Comparison of ENCODE assay signal across 21 cellular contexts in genomic region chr3:190362258-190362657, GRCh38. TPM values are rescaled to one million over a fixed set of nuclear protein-coding genes. Genes with fewer than 3 reads are reported as not detected.
DNase-seq lines count a peak whose midpoint lies in the region; ATAC-seq and TF ChIP-seq lines count a peak whose summit lies in the region.
"Had no signal": no experiment of that assay in that cellular context is flagged by ENCODE, and none has a peak within 500 bp of the region (broad histone marks: within the 10 kb centered on the region; RNA-seq: fewer than 3 reads in every experiment).

No MANE protein-coding gene starts in this region.

- no peak overlapping the region for H3K4ac ChIP-seq in H9 (ENCODE audit: low read depth, low read length)

- ATAC-seq in GM18873 (IDR thresholded peaks at IDR 0.05; ENCODE audit: low FRiP score, unreplicated experiment) (no peak), GM18861 (IDR thresholded peaks at IDR 0.05; ENCODE audit: unreplicated experiment) (no peak), GM21447 (IDR thresholded peaks at IDR 0.05; ENCODE audit: unreplicated experiment) (no peak)

- no peak overlapping the region for H2BK20ac ChIP-seq in H9 (ENCODE audit: low read depth, low read length, poor library complexity, severe bottlenecking)

- H4K91ac ChIP-seq in H9 (ENCODE audit: insufficient read length, low read depth, low read length), result no peak overlapping the region

- H3K4me3 Mint-ChIP-seq in H9, result no peak overlapping the region; a peak in 1 of 5 replicates
- H3K4me3 Mint-ChIP-seq in endodermal cell, result no peak overlapping the region
- no peak overlapping the region for H3K4me3 Mint-ChIP-seq in mesothelial cell of epicardium
- H3K4me3 Mint-ChIP-seq: CD8-positive, alpha-beta memory T cell; IgD-negative memory B cell had no signal

- no peak overlapping the region for H3K4me2 ChIP-seq in H9 (ENCODE audit: insufficient read depth, insufficient read length, low read length)
- H3K4me2 ChIP-seq: KMS-11 had no signal

- H3K4me1 ChIP-seq in H9 (ENCODE audit: insufficient read depth, low read length) (no peaks in the 10 kb centered on the region; the same call in 1 of the 2 replicates), endodermal cell (ENCODE audit: control insufficient read depth, insufficient read depth, low read length) (no peaks in the 10 kb centered on the region)

- no peak overlapping the region for H3T11ph ChIP-seq in H9 (ENCODE audit: low read length)

- WGBS in H9 (ENCODE audit: extremely low coverage, insufficient read length, low lambda C conversion rate), result no CpG with 5 or more reads among the region's 9 CpGs
- WGBS in endodermal cell (ENCODE audit: insufficient coverage in 1 of 2, insufficient read length in 1 of 2), 2 experiments, result 33 to 49% methylated on average over 8 to 9 of the region's 9 CpGs

- no peak overlapping the region for H2BK15ac ChIP-seq in H9 (ENCODE audit: low read depth, low read length)

- H2BK120ac ChIP-seq in H9 (ENCODE audit: low read depth, low read length, poor library complexity, severe bottlenecking), result no peak overlapping the region

- no peaks in the 10 kb centered on the region for H3K23me2 ChIP-seq in H9 (ENCODE audit: insufficient read length, low read depth, low read length, poor library complexity, severe bottlenecking)

- no peak overlapping the region for H3K9ac ChIP-seq in H9 (ENCODE audit: extremely low read depth, insufficient read length, low read length)
- H3K9ac ChIP-seq in endodermal cell (ENCODE audit: extremely low read depth, low read length, poor library complexity, severe bottlenecking), result no peak overlapping the region
- H3K9ac ChIP-seq: KMS-11 had no signal

- H3K27ac Mint-ChIP-seq in H9 (peak overlapping the region in 2 of 3 experiments; percentile 50 to 54; a peak in 4 of 7 replicates), endodermal cell (peak overlapping the region; percentile 3), mesothelial cell of epicardium (peak overlapping the region; percentile 47)
- H3K27ac Mint-ChIP-seq: CD8-positive, alpha-beta memory T cell; IgD-negative memory B cell had no signal

- peaks cover 0 to 2% of the 10 kb centered on the region in 2 experiments; a peak in 2 of 5 replicates for H3K9me3 Mint-ChIP-seq in H9
- H3K9me3 Mint-ChIP-seq in endodermal cell, result peaks cover 4% of the 10 kb centered on the region
- no peaks in the 10 kb centered on the region for H3K9me3 Mint-ChIP-seq in mesothelial cell of epicardium
- H3K9me3 Mint-ChIP-seq: CD8-positive, alpha-beta memory T cell; IgD-negative memory B cell had no signal

- no peak overlapping the region for H3K18ac ChIP-seq in H9 (ENCODE audit: insufficient read length, low read depth, low read length)

- H3K9me3 ChIP-seq in H9 (ENCODE audit: control insufficient read depth, low read depth, low read length) (no peaks in the 10 kb centered on the region), endodermal cell (ENCODE audit: control insufficient read depth, low read length) (no peaks in the 10 kb centered on the region)
- H3K9me3 ChIP-seq: SJSA1 had no signal

- no peak overlapping the region for H2AFZ ChIP-seq in H9 (ENCODE audit: low read length)

- no peak overlapping the region for H3K23ac ChIP-seq in H9 (ENCODE audit: insufficient read length, low read depth, low read length)

- no peak overlapping the region for H4K8ac ChIP-seq in H9 (replicated peaks; ENCODE audit: insufficient read length, low read depth, low read length)

- H3K27ac ChIP-seq in H9 (ENCODE audit: insufficient read length, low read depth, low read length) (no peak overlapping the region), endodermal cell (ENCODE audit: low read depth, low read length) (no peak overlapping the region)
- H3K27ac ChIP-seq: SJSA1 had no signal

- H2BK5ac ChIP-seq in H9 (ENCODE audit: insufficient read length, low read length), result no peak overlapping the region

- H3K79me1 ChIP-seq in H9 (ENCODE audit: insufficient read depth, low read depth, low read length, poor library complexity, severe bottlenecking), result no peaks in the 10 kb centered on the region

- H3K4me1 Mint-ChIP-seq in H9, result peaks cover 29 to 32% of the 10 kb centered on the region in 2 experiments
- peaks cover 7% of the 10 kb centered on the region for H3K4me1 Mint-ChIP-seq in endodermal cell
- peaks cover 20% of the 10 kb centered on the region for H3K4me1 Mint-ChIP-seq in mesothelial cell of epicardium
- H3K4me1 Mint-ChIP-seq: CD8-positive, alpha-beta memory T cell; IgD-negative memory B cell had no signal

- no peak overlapping the region for H2BK12ac ChIP-seq in H9 (ENCODE audit: insufficient read length, low read depth, low read length)

- no peak overlapping the region for H2AK5ac ChIP-seq in H9 (ENCODE audit: insufficient read length, low read length)

- no peaks in the 10 kb centered on the region; a peak in 1 of 7 replicates for H3K36me3 Mint-ChIP-seq in H9 (ENCODE audit: insufficient read depth in 1 of 3, low read depth in 3 of 3)
- no peaks in the 10 kb centered on the region for H3K36me3 Mint-ChIP-seq in endodermal cell (ENCODE audit: low read depth)
- no peaks in the 10 kb centered on the region for H3K36me3 Mint-ChIP-seq in mesothelial cell of epicardium
- H3K36me3 Mint-ChIP-seq: CD8-positive, alpha-beta memory T cell; IgD-negative memory B cell had no signal

- H3K4me3 ChIP-seq in endodermal cell (ENCODE audit: low read length), result no peak overlapping the region
- H3K4me3 ChIP-seq: SJSA1 had no signal

- DNase-seq in H9 (peak; percentile 51), endodermal cell (peak; percentile 59), mesothelial cell of epicardium (ENCODE audit: low spot score in 2 of 2, unreplicated experiment in 2 of 2) (no peak), CD1c-positive myeloid dendritic cell (ENCODE audit: extremely low spot score) (no peak)
- DNase-seq: C1 segment of cervical spinal cord; CD8-positive, alpha-beta memory T cell; DMS79 treated with DMSO at 0.1 percent for 48 hours; H7; MM.1S; NCI-H1694 treated with DMSO at 0.1 percent for 48 hours; NCI-H2081; NCI-H2227 treated with DMSO at 0.1 percent for 48 hours; NCI-H526 treated with DMSO at 0.1 percent for 48 hours; Right ventricle myocardium superior; RPMI8226 had no signal

- no peak overlapping the region for H3K56ac ChIP-seq in H9 (ENCODE audit: insufficient read length, low read depth, low read length)

- no peak overlapping the region for H3K14ac ChIP-seq in H9 (ENCODE audit: insufficient read depth, low read length)

- no peaks in the 10 kb centered on the region for H3K79me2 ChIP-seq in H9 (ENCODE audit: insufficient read depth, low read length)

- no peaks in the 10 kb centered on the region for H3K36me3 ChIP-seq in endodermal cell (ENCODE audit: control insufficient read depth, insufficient read depth, low read length)
- H3K36me3 ChIP-seq: SJSA1 had no signal

- H3K27me3 ChIP-seq in H9 (ENCODE audit: insufficient read depth, low read length), result no peaks in the 10 kb centered on the region
- H3K27me3 ChIP-seq in endodermal cell (ENCODE audit: control insufficient read depth, insufficient read depth, low read length, poor library complexity, severe bottlenecking), result no peaks in the 10 kb centered on the region
- H3K27me3 ChIP-seq: SJSA1 had no signal

- TF ChIP-seq CTCF in H9 (conservative IDR thresholded peaks at IDR 0.05) (no peak), endodermal cell (conservative IDR thresholded peaks at IDR 0.05) (no peak), mesothelial cell of epicardium (IDR thresholded peaks at IDR 0.05; ENCODE audit: unreplicated experiment) (no peak)

- H3K27me3 Mint-ChIP-seq in H9 (ENCODE audit: low read depth), result peaks cover 2% of the 10 kb centered on the region; the same call in 1 of the 2 replicates
- H3K27me3 Mint-ChIP-seq in endodermal cell (ENCODE audit: insufficient read depth), result no peaks in the 10 kb centered on the region
- no peaks in the 10 kb centered on the region for H3K27me3 Mint-ChIP-seq in mesothelial cell of epicardium (ENCODE audit: low read depth)
- H3K27me3 Mint-ChIP-seq: IgD-negative memory B cell had no signal

- no peaks in the 10 kb centered on the region for H4K20me1 ChIP-seq in H9 (ENCODE audit: control insufficient read depth, insufficient read depth, insufficient read length)

- H4K5ac ChIP-seq in H9 (ENCODE audit: insufficient read length, low read depth, low read length), result no peak overlapping the region

RNA-seq across cellular contexts. Expression of gene CLDN16, which starts 25.7 kb away (rescaled TPM):
- total RNA-seq in H9 (2021) (not detected in 2 replicates), endodermal cell (1 to 10 TPM in 1 of 2 donors, under 1 TPM in 1; 0.40 to 1.1 TPM), mesothelial cell of epicardium (0.07 to 0.20 TPM (median 0.11 TPM) in 3 replicates)
- polyA plus RNA-seq in endodermal cell (2013, experiment 1 of 2), result 0.14 TPM
- 0.25 TPM for polyA plus RNA-seq in endodermal cell (2013, experiment 2 of 2)
- total RNA-seq: CD8-positive, alpha-beta memory T cell; Right ventricle myocardium superior had no signal
- polyA plus RNA-seq: CD8-positive, alpha-beta memory T cell; IgD-negative memory B cell had no signal

RNA-seq across cellular contexts. Expression of gene CLDN1, which starts 40.0 kb away (rescaled TPM):
- total RNA-seq in H9 (2021), result 1.0 and 2.1 TPM in 2 replicates
- total RNA-seq in endodermal cell, result 10 to 100 TPM in 1 of 2 donors, 1 to 10 TPM in 1; 8.7 to 10.2 TPM
- 7.8 TPM for polyA plus RNA-seq in endodermal cell (2013, experiment 1 of 2)
- 9.1 TPM for polyA plus RNA-seq in endodermal cell (2013, experiment 2 of 2)
- 11.4 to 12.8 TPM (median 11.4 TPM) in 3 replicates for total RNA-seq in mesothelial cell of epicardium
- total RNA-seq: Right ventricle myocardium superior had no signal
- polyA plus RNA-seq: CD8-positive, alpha-beta memory T cell; IgD-negative memory B cell had no signal

Comparison
In these comparisons a context has a peak if more than half of its experiments do, and no peak if none do; other contexts are left out.
1. DNase-seq: peak in H9 (single experiment) and endodermal cell (single experiment); none in mesothelial cell of epicardium (0 of 2) and CD1c-positive myeloid dendritic cell (single experiment).
2. Peak in every context shown above with its lines, with median percentiles within 50 percentile points of each other: H3K27ac Mint-ChIP-seq.